Comparison of ENCODE assay signal across 8 cellular contexts in the genomic region with DNA sequence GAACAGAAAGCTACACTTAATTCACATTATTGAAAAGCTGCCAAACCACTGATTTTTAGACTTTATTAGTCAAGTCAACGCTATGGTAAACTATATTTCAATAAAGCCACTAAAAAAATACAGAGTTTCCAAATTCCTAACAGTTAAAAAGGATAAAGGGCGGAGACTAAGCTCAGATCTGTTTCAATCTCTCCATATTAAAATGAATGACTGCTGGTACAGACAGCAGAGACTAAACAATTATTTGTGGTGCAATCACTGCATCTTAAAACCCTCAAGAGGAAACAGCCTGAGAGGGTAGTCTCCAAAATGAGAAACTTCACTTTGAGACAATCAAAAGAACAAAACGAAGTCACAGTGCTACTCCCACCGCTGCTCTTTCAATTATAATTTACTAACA. TPM values are rescaled to one million over a fixed set of nuclear protein-coding genes. Genes with fewer than 3 reads are reported as not detected.
DNase-seq lines count a peak whose midpoint lies in the region; ATAC-seq, FAIRE-seq and TF ChIP-seq lines count a peak whose summit lies in the region.

No MANE protein-coding gene starts in this region.

- in situ Hi-C loops in mammary epithelial cell (cut with MboI; ENCODE audit: low sequenced_read_pairs in 2 of 2): loop anchor here in 1 of 2 donors (25.0 kb wide), 1 partner anchor 348 kb away; a partner anchor contains a TSS

- H3K36me3 ChIP-seq in mammary epithelial cell (ENCODE audit: insufficient read depth, low read length): no peaks in the 10 kb centered on the region
- H3K36me3 ChIP-seq in mucosa of descending colon (ENCODE audit: low read depth): peaks cover 6% of the 10 kb centered on the region

- H3K4me2 ChIP-seq in mammary epithelial cell (ENCODE audit: insufficient read depth, low read depth, low read length): peak overlapping the region; percentile 74

- FAIRE-seq in GM19239 (lab: Jason Lieb, UNC): no peak

- peaks cover 2% of the 10 kb centered on the region for H3K36me3 Mint-ChIP-seq in IgD-negative memory B cell

- peaks cover 61% of the 10 kb centered on the region for H3K79me2 ChIP-seq in mammary epithelial cell (ENCODE audit: insufficient read depth, low read length)

- intact Hi-C loops in mammary epithelial cell (cut with micrococcal nuclease) (no loop called here), mucosa of descending colon (cut with DNase I, micrococcal nuclease) (no loop called here)

- H2AFZ ChIP-seq in mammary epithelial cell (ENCODE audit: low read depth, low read length): no peak overlapping the region

- peak overlapping the region; percentile 73 to 89 (median 80) for H3K27ac Mint-ChIP-seq in IgD-negative memory B cell

- dilution Hi-C loops in mammary epithelial cell (cut with HindIII; ENCODE audit: low sequenced_read_pairs): no loop called here

- WGBS in mammary epithelial cell (ENCODE audit: low coverage, missing lambda C conversion rate): 2% methylated on average over 4 of the region's 4 CpGs

- peak overlapping the region; percentile 93 for H3K4me3 ChIP-seq in AG09309 (ENCODE audit: control insufficient read depth, low read depth, low read length)
- H3K4me3 ChIP-seq in mammary epithelial cell (replicated peaks in 1 of 3; ENCODE audit: insufficient read depth in 1 of 3, low read depth in 2 of 3, low read length in 3 of 3): peak overlapping the region; percentile 86 to 93 (median 88)
- peak overlapping the region; percentile 91 for H3K4me3 ChIP-seq in mucosa of descending colon

- H3K9me3 ChIP-seq in mammary epithelial cell (replicated peaks; ENCODE audit: insufficient read depth, low read length) (no peaks in the 10 kb centered on the region), mucosa of descending colon (no peaks in the 10 kb centered on the region)

- H3K4me1 ChIP-seq in mammary epithelial cell (ENCODE audit: insufficient read depth, low read length): peaks cover 21% of the 10 kb centered on the region
- peaks cover 25% of the 10 kb centered on the region for H3K4me1 ChIP-seq in mucosa of descending colon (ENCODE audit: low read depth)

- peaks cover 40 to 44% (median 44%) of the 10 kb centered on the region in 3 donors for H3K4me1 Mint-ChIP-seq in IgD-negative memory B cell

- CTCF ChIA-PET in mammary epithelial cell (lab: Charles Lee; ENCODE audit: low non-redundant PET): interaction anchor here (0.8 kb wide), 1 partner anchor 173 kb away, joined by 4 read pairs; no protein-coding TSS in a partner anchor

- H4K20me1 ChIP-seq in mammary epithelial cell (ENCODE audit: insufficient read depth, low read length): peaks cover 2% of the 10 kb centered on the region

- peak overlapping the region; percentile 95 for H3K9ac ChIP-seq in mammary epithelial cell (ENCODE audit: insufficient read depth, low read length)

- H3K4me3 Mint-ChIP-seq in IgD-negative memory B cell: peak overlapping the region; percentile 84 to 98 (median 94)

- no peaks in the 10 kb centered on the region for H3K27me3 ChIP-seq in mammary epithelial cell (ENCODE audit: insufficient read depth, low read length)

- BruUV-seq in mammary epithelial cell (replicated peaks; lab: Mats Ljungman, UMichigan): TSS peak; percentile 18

- DNase-seq in AG09309 (ENCODE audit: low read depth) (no peak), mammary epithelial cell (no peak), mucosa of descending colon (no peak), NCI-H2107 treated with DMSO at 0.1 percent for 48 hours (lab: John Stamatoyannopoulos, UW; ENCODE audit: unreplicated experiment) (no peak), GM19239 (ENCODE audit: insufficient read length, low spot score) (no peak), H4 (ENCODE audit: low spot score) (no peak)

- TF ChIP-seq CTCF in AG09309 (IDR thresholded peaks at IDR 0.05; ENCODE audit: control insufficient read depth, insufficient read depth, low read depth, low read length, missing control alignments): no peak
- no peak for TF ChIP-seq CTCF in mammary epithelial cell (conservative IDR thresholded peaks at IDR 0.05 in 1 of 2, IDR thresholded peaks at IDR 0.05 in 1 of 2; ENCODE audit: extremely low read depth in 1 of 2, insufficient read depth in 1 of 2, low read depth in 1 of 2, low read length in 2 of 2)
- TF ChIP-seq CTCF in mucosa of descending colon (IDR thresholded peaks at IDR 0.05): no peak

- no peaks in the 10 kb centered on the region for H3K9me3 Mint-ChIP-seq in IgD-negative memory B cell

- ATAC-seq in mucosa of descending colon (no peak), HG02884 (IDR thresholded peaks at IDR 0.05; ENCODE audit: unreplicated experiment) (no peak)

- H3K27ac ChIP-seq in mammary epithelial cell (ENCODE audit: insufficient read depth, low read depth, low read length): peak overlapping the region; percentile 76

- no peaks in the 10 kb centered on the region for H3K27me3 Mint-ChIP-seq in IgD-negative memory B cell

RNA-seq across cellular contexts. Expression of a gene that starts 1.3 kb away (rescaled TPM):
- polyA plus RNA-seq in IgD-negative memory B cell (9.3 TPM), mammary epithelial cell (63.3 TPM)
- total RNA-seq in mammary epithelial cell (10 to 100 TPM; 44.8 to 63.7 TPM), mucosa of descending colon (10 to 100 TPM; 62.1 to 90.9 (median 64.3) TPM)
- 142 TPM for polyA minus RNA-seq in mammary epithelial cell
- total RNA-seq in H4 (2014; rRNA removed; shearing (Covaris generic)): 14.3 and 19.4 TPM in 2 replicates
